In genomic region chr7:108406474-108406873, GRCh38 we compare ENCODE assay signal across 13 cellular contexts. TPM values are rescaled to one million over a fixed set of nuclear protein-coding genes. Genes with fewer than 3 reads are reported as not detected.
A peak's percentile ranks its signal among the peaks of the same experiment; 100 is the strongest.
DNase-seq lines count a peak whose midpoint lies in the region; ATAC-seq, FAIRE-seq and TF ChIP-seq lines count a peak whose summit lies in the region.
"Had no signal": no experiment of that assay in that cellular context is flagged by ENCODE, and none has a peak within 500 bp of the region (broad histone marks: within the 10 kb centered on the region; RNA-seq: fewer than 3 reads in every experiment).

No MANE protein-coding gene starts in this region.

- no peaks in the 10 kb centered on the region for H4K20me1 ChIP-seq in GM23248 (ENCODE audit: insufficient read depth)

- H3K4me2 ChIP-seq in GM23248 (ENCODE audit: unreplicated experiment) = no peak overlapping the region

- no peaks in the 10 kb centered on the region for H3K9me3 ChIP-seq in GM23248 (ENCODE audit: low read depth)
- no peaks in the 10 kb centered on the region for H3K9me3 ChIP-seq in HAP-1
- H3K9me3 ChIP-seq: heart left ventricle, suprapubic skin had no signal

- H2AFZ ChIP-seq in GM23248 = no peak overlapping the region

- H3K4me3 ChIP-seq in GM23248 (no peak overlapping the region), HAP-1 (no peak overlapping the region)
- H3K4me3 ChIP-seq: heart left ventricle, suprapubic skin had no signal

- DNase-seq in GM23248 (peak; percentile 29), NCI-H526 (lab: John Stamatoyannopoulos, UW) (peak; percentile 96 to 99), omental fat pad (ENCODE audit: low spot score) (no peak), HAP-1 (ENCODE audit: low spot score in 2 of 2) (no peak), RCC 7860 (ENCODE audit: low spot score) (no peak)
- DNase-seq: heart left ventricle, HFFc6, left colon, NCI-H1092 had no signal

- in situ Hi-C loops in GM23248 (cut with MboI) = no loop called here
- in situ Hi-C loops in HAP-1 (cut with MboI; ENCODE audit: low sequenced_read_pairs) = no loop called here

- H3K27me3 ChIP-seq in GM23248 (replicated peaks; ENCODE audit: insufficient read depth) (no peaks in the 10 kb centered on the region), HAP-1 (ENCODE audit: low read depth) (0 out of 2 replicates have a peak, but pooled peaks cover 2% of the 10 kb centered on the region)
- H3K27me3 ChIP-seq: heart left ventricle, suprapubic skin had no signal

- no peaks in the 10 kb centered on the region for H3F3A ChIP-seq in GM23248 (ENCODE audit: insufficient read depth)

- 0 out of 2 replicates have a peak, but pooled peaks cover 8% of the 10 kb centered on the region for H3K4me1 ChIP-seq in GM23248 (ENCODE audit: insufficient read depth)
- no peaks in the 10 kb centered on the region for H3K4me1 ChIP-seq in HAP-1
- H3K4me1 ChIP-seq: heart left ventricle, suprapubic skin had no signal

- TF ChIP-seq CTCF in omental fat pad (IDR thresholded peaks at IDR 0.05) = no peak

- H3K27ac ChIP-seq in GM23248 = no peak overlapping the region
- H3K27ac ChIP-seq: heart left ventricle, suprapubic skin, VCaP had no signal

- H3K79me2 ChIP-seq in GM23248 (ENCODE audit: insufficient read depth) = no peaks in the 10 kb centered on the region

- no peak overlapping the region for H3K9ac ChIP-seq in GM23248

- peak; percentile 74 for ATAC-seq in esophagus mucosa
- ATAC-seq in omental fat pad (ENCODE audit: low FRiP score) = peak; percentile 60
- ATAC-seq in HG03025 (IDR thresholded peaks at IDR 0.05; ENCODE audit: low FRiP score, unreplicated experiment) = no peak
- ATAC-seq: heart left ventricle, left colon had no signal

- H3K36me3 ChIP-seq in GM23248 (ENCODE audit: low read depth) (no peaks in the 10 kb centered on the region), HAP-1 (replicated peaks) (no peaks in the 10 kb centered on the region)
- H3K36me3 ChIP-seq: heart left ventricle, suprapubic skin had no signal

- no peak for FAIRE-seq in RCC 7860 (lab: Jason Lieb, UNC)

- no peaks in the 10 kb centered on the region for H3K9me2 ChIP-seq in GM23248 (ENCODE audit: insufficient read depth)

RNA-seq across cellular contexts. Expression of gene NRCAM, which starts 49.8 kb away (rescaled TPM):
- 7.0 and 11.0 TPM in 2 replicates for total RNA-seq in GM23248 (2014; rRNA removed; shearing (Covaris generic))
- polyA plus RNA-seq in GM23248 (2016; fragmentation: Nextera tagmentation; extraction: Ambion mirVana) = 5.1 and 5.6 TPM in 2 replicates
- total RNA-seq in esophagus mucosa (10.9 TPM), omental fat pad (1 to 10 TPM; 1.9 to 6.5 (median 4.6) TPM)

Comparison
In these comparisons a context has a peak if more than half of its experiments do, and no peak if none do; other contexts are left out.
1. DNase-seq: peak in GM23248 (single experiment) and NCI-H526 (2 of 2); none in omental fat pad (single experiment), HAP-1 (0 of 2) and RCC 7860 (single experiment).